Comparison of ENCODE assay signal across 8 cellular contexts in the genomic region with DNA sequence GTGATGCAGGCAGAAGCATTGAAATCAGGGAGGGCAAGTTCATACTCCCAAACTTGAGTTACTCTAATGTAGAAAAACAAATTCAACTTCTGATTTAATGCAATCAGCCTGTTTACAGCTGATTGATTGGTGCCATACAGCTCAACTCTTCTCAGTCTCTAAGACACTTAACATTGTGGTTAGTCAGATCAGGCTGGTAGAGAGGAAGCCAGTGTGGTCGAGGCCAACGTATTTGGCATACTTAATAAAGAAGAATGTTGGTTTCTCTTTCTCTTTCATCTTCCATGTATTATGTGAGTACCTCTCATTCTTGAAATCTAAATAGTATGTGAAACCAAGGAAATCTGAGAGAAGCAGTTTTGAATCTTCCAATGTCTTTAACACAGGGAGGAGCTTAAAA.
DNase-seq lines count a peak whose midpoint lies in the region; ATAC-seq and TF ChIP-seq lines count a peak whose summit lies in the region.

No MANE protein-coding gene starts in this region.

- no peak overlapping the region for H3K27ac ChIP-seq in testis

- H3K9me3 Mint-ChIP-seq in T-cell: no peaks in the 10 kb centered on the region

- peak overlapping the region; percentile 45 to 59 (median 56) for H3K4me3 Mint-ChIP-seq in T-cell

- H3K27me3 ChIP-seq in testis: no peaks in the 10 kb centered on the region

- no peaks in the 10 kb centered on the region for H3K9me3 ChIP-seq in testis

- H3K36me3 ChIP-seq in testis (ENCODE audit: low read depth, missing control alignments): no peaks in the 10 kb centered on the region

- peaks cover 32 to 38% (median 35%) of the 10 kb centered on the region in 3 donors for H3K4me1 Mint-ChIP-seq in T-cell

- H3K4me1 ChIP-seq in testis: no peaks in the 10 kb centered on the region

- TF ChIP-seq CTCF in testis (IDR thresholded peaks at IDR 0.05): no peak

- POLR2A ChIA-PET in T-cell (lab: Charles Lee): interaction anchor here in 1 of 2 donors (1.1 to 1.2 kb wide), 2 partner anchors 10 to 32 kb away, joined by 3 read pairs; no protein-coding TSS in a partner anchor

- WGBS in testis, 2 donors: 74 to 81% methylated on average over 2 of the region's 2 CpGs

- no peak for TF ChIP-seq POLR2A in testis (IDR thresholded peaks at IDR 0.05)

- H3K27ac Mint-ChIP-seq in T-cell: peak overlapping the region; percentile 83

- CTCF ChIA-PET in T-cell (lab: Charles Lee): interaction anchor here in 1 of 2 donors (0.5 to 1.1 kb wide), 2 partner anchors 47 to 84 kb away, joined by 3 read pairs; no protein-coding TSS in a partner anchor

- no peaks in the 10 kb centered on the region for H3K27me3 Mint-ChIP-seq in T-cell

- peak in 32 of 34 experiments; percentile 27 to 75 (median 58) for DNase-seq in T-cell
- DNase-seq in effector CD4-positive, alpha-beta T cell: peak; percentile 17
- no peak for DNase-seq in HuH-7 (ENCODE audit: low spot score)
- no peak for DNase-seq in NCI-H2171 (lab: John Stamatoyannopoulos, UW)
- no peak for DNase-seq in NCI-H2029 (lab: John Stamatoyannopoulos, UW)
- DNase-seq in testis: no peak

- H3K36me3 Mint-ChIP-seq in T-cell: no peaks in the 10 kb centered on the region

- intact Hi-C loops in testis (cut with DNase I; ENCODE audit: low total_unique reads): no loop called here

- ATAC-seq in GM18909 (IDR thresholded peaks at IDR 0.05; ENCODE audit: poor library complexity, unreplicated experiment) (peak; percentile 98), HG03039 (IDR thresholded peaks at IDR 0.05; ENCODE audit: unreplicated experiment) (peak; percentile 88), T-cell (replicated peaks in 1 of 4) (peak; percentile 91 to 99 (median 96))

- no peak overlapping the region for H3K4me3 ChIP-seq in testis

Comparison
In these comparisons a context has a peak if more than half of its experiments do, and no peak if none do; other contexts are left out.
1. DNase-seq: peak in T-cell (32 of 34) and effector CD4-positive, alpha-beta T cell (single experiment); none in HuH-7 (single experiment), NCI-H2171 (single experiment), NCI-H2029 (single experiment) and testis (single experiment).
2. Peak in every context shown above with its lines, with median percentiles within 50 percentile points of each other: ATAC-seq.